ENCODE assay signal across 7 cellular contexts in genomic region chr1:9996624-9997582, GRCh38. TPM values are rescaled to one million over a fixed set of nuclear protein-coding genes. Genes with fewer than 3 reads are reported as not detected.
DNase-seq lines count a peak whose midpoint lies in the region; ATAC-seq and TF ChIP-seq lines count a peak whose summit lies in the region.

Gene RBP7 (plus strand): TSS chr1:9997228. CDS start chr1:9997259, 31 bp downstream.

- CTCF ChIA-PET in SK-N-SH (lab: Yijun Ruan, JAX): interaction anchor here (0.6 to 2.5 kb wide), 2 partner anchors 9 to 14 kb away, joined by 3 to 7 read pairs; no protein-coding TSS in a partner anchor

- POLR2A ChIA-PET in SK-N-SH (lab: Yijun Ruan, JAX): no interaction called here

- H4K20me1 ChIP-seq in SK-N-SH (ENCODE audit: insufficient read depth): no peaks in the 10 kb centered on the region

- H3K4me1 ChIP-seq in SK-N-SH (ENCODE audit: control insufficient read depth in 1 of 2, insufficient read depth in 2 of 2, low read depth in 1 of 2, low read length in 1 of 2) (no peaks in the 10 kb centered on the region; a peak in 1 of 4 replicates), duodenal mucosa (ENCODE audit: control insufficient read depth in 1 of 2, insufficient read depth in 2 of 2, low read length in 2 of 2) (peaks cover 0 to 8% of the 10 kb centered on the region in 2 donors), thymus (ENCODE audit: control insufficient read depth, insufficient read depth, low read length) (no peaks in the 10 kb centered on the region)

- no peak for ATAC-seq in HG02798 (IDR thresholded peaks at IDR 0.05; ENCODE audit: poor library complexity, unreplicated experiment)
- ATAC-seq in HG03432 (IDR thresholded peaks at IDR 0.05; ENCODE audit: unreplicated experiment): no peak

- 23% methylated on average over 31 of the region's 71 CpGs for WGBS in SK-N-SH (ENCODE audit: low lambda C conversion rate)
- WGBS in thymus: 5% methylated on average over 71 of the region's 71 CpGs

- peak; percentile 70 for DNase-seq in GM20000 (ENCODE audit: low spot score)
- DNase-seq in SK-N-SH: peak; percentile 75
- peak; percentile 6 for DNase-seq in medulla oblongata (ENCODE audit: extremely low spot score)

- no peaks in the 10 kb centered on the region for H3K9me2 ChIP-seq in SK-N-SH

- H3K9ac ChIP-seq in SK-N-SH (no peak within 1 kb of the TSS), duodenal mucosa (ENCODE audit: low read depth in 1 of 2, low read length in 2 of 2) (no peak within 1 kb of the TSS)

- no peak for TF ChIP-seq RAD21 in SK-N-SH (IDR thresholded peaks at IDR 0.05; ENCODE audit: low read length)

- H3K27me3 ChIP-seq in SK-N-SH (ENCODE audit: insufficient read depth): peaks cover 8% of the 10 kb centered on the region; the same call in 1 of the 2 replicates
- peaks cover 8 to 11% of the 10 kb centered on the region in 2 donors for H3K27me3 ChIP-seq in duodenal mucosa (ENCODE audit: control insufficient read depth in 1 of 2, insufficient read depth in 2 of 2, low read length in 2 of 2)
- H3K27me3 ChIP-seq in thymus (ENCODE audit: control insufficient read depth, insufficient read depth): peaks cover 16% of the 10 kb centered on the region

- no peak for TF ChIP-seq CTCF in GM20000 (IDR thresholded peaks at IDR 0.05; ENCODE audit: extremely low read depth, missing control alignments)
- no peak for TF ChIP-seq CTCF in SK-N-SH (IDR thresholded peaks at IDR 0.05)

- H3K4me3 ChIP-seq in SK-N-SH (ENCODE audit: low read depth in 2 of 2, low read length in 1 of 2) (peak within 1 kb of the TSS; percentile 41 to 49), duodenal mucosa (ENCODE audit: low read depth in 1 of 2, low read length in 2 of 2) (peak within 1 kb of the TSS; percentile 40 to 65), thymus (ENCODE audit: low read length) (peak within 1 kb of the TSS; percentile 39)

- TF ChIP-seq EP300 in SK-N-SH (IDR thresholded peaks at IDR 0.05; ENCODE audit: borderline replicate concordance in 1 of 2, low read depth in 1 of 2, low read length in 1 of 2): no peak

- H3K9me3 ChIP-seq in SK-N-SH: no peaks in the 10 kb centered on the region
- no peaks in the 10 kb centered on the region for H3K9me3 ChIP-seq in duodenal mucosa (ENCODE audit: control insufficient read depth in 1 of 2, low read length in 2 of 2)
- peaks cover 1% of the 10 kb centered on the region for H3K9me3 ChIP-seq in thymus (ENCODE audit: control insufficient read depth)

- peak within 1 kb of the TSS; percentile 65 for H3K4me2 ChIP-seq in SK-N-SH

- peak within 1 kb of the TSS; percentile 41; the same call in 1 of the 2 replicates for H2AFZ ChIP-seq in SK-N-SH (ENCODE audit: low read depth)

- H3F3A ChIP-seq in SK-N-SH (replicated peaks; ENCODE audit: insufficient read depth): no peaks in the 10 kb centered on the region

- H3K79me2 ChIP-seq in SK-N-SH (ENCODE audit: insufficient read depth): no peaks in the 10 kb centered on the region

- H3K36me3 ChIP-seq in SK-N-SH (replicated peaks in 1 of 2; ENCODE audit: control insufficient read depth in 1 of 2, insufficient read depth in 2 of 2, low read length in 1 of 2) (no peaks in the 10 kb centered on the region), duodenal mucosa (ENCODE audit: control insufficient read depth in 1 of 2, insufficient read depth in 2 of 2, low read length in 2 of 2) (no peaks in the 10 kb centered on the region), thymus (ENCODE audit: control insufficient read depth, insufficient read depth) (no peaks in the 10 kb centered on the region)

- H3K27ac ChIP-seq in SK-N-SH (ENCODE audit: low read depth in 2 of 2, low read length in 1 of 2): no peak within 1 kb of the TSS
- no peak within 1 kb of the TSS for H3K27ac ChIP-seq in duodenal mucosa (ENCODE audit: low read depth, low read length)
- no peak within 1 kb of the TSS for H3K27ac ChIP-seq in thymus (ENCODE audit: low read depth)

TF ChIP-seq in SK-N-SH, 30 proteins besides CTCF, POLR2A, EP300 and RAD21:
- TF ChIP-seq RCOR1 (IDR thresholded peaks at IDR 0.05; ENCODE audit: low read length) (no peak), FOSL2 (IDR thresholded peaks at IDR 0.05; ENCODE audit: borderline replicate concordance, low read depth) (no peak), CHD2 (IDR thresholded peaks at IDR 0.05; ENCODE audit: low read length, partially characterized antibody) (no peak), GATA2 (CRISPR knock-in tag; IDR thresholded peaks at IDR 0.05) (no peak), TAF1 (IDR thresholded peaks at IDR 0.05; ENCODE audit: borderline replicate concordance, low read depth, low read length) (no peak), IRF3 (IDR thresholded peaks at IDR 0.05; ENCODE audit: low read depth, low read length) (no peak), RFX5 (IDR thresholded peaks at IDR 0.05; ENCODE audit: low read length) (no peak), POLR2AphosphoS5 (IDR thresholded peaks at IDR 0.05; ENCODE audit: low read depth, low read length) (no peak), MXI1 (IDR thresholded peaks at IDR 0.05; ENCODE audit: low read depth, low read length) (no peak), SIN3A (IDR thresholded peaks at IDR 0.05; ENCODE audit: borderline replicate concordance, low read depth, low read length) (no peak), TEAD4 (IDR thresholded peaks at IDR 0.05; ENCODE audit: borderline replicate concordance, insufficient read depth) (no peak), MEF2A (IDR thresholded peaks at IDR 0.05; ENCODE audit: borderline replicate concordance, low read depth) (no peak)
TF ChIP-seq in SK-N-SH: peak in this region for 0.

RNA-seq across cellular contexts. Expression of gene RBP7, which starts in this region (rescaled TPM):
- 1.3 and 2.5 TPM in 2 replicates for polyA plus RNA-seq in SK-N-SH (2012; rRNA removed)
- 2.4 and 2.8 TPM in 2 replicates for polyA plus RNA-seq in SK-N-SH (2012; cell fraction: cytosol; rRNA removed)
- polyA plus RNA-seq in SK-N-SH (2012; cell fraction: nucleus; rRNA removed): 0.46 and 0.48 TPM in 2 replicates
- polyA plus RNA-seq in thymus: 91.0 TPM

Comparison
In these comparisons a context has a peak if more than half of its experiments do, and no peak if none do; other contexts are left out.
1. RNA of gene RBP7 (polyA plus RNA-seq): 91.0 TPM in thymus (single experiment); 0.46 to 2.8 TPM in SK-N-SH; every median in the first group is over 10 times any median in the second.
2. DNase-seq: peak in every context shown above with its lines; median percentile 75 in SK-N-SH; 70 in GM20000; 6 in medulla oblongata.
3. Peak in every context shown above with its lines, with median percentiles within 50 percentile points of each other: H3K4me3 ChIP-seq.